In genomic region chrX:53694642-53695041, GRCh38 we compare ENCODE assay signal across 26 cellular contexts.
"Had no signal": no experiment of that assay in that cellular context is flagged by ENCODE, and none has a peak within 500 bp of the region (broad histone marks: within the 10 kb centered on the region; RNA-seq: fewer than 3 reads in every experiment).

No MANE protein-coding gene starts in this region.

- H3K27ac ChIP-seq: coronary artery, esophagus squamous epithelium, neural progenitor cell, parathyroid adenoma, right lobe of liver, stomach, thyroid gland, vagina had no signal

- H3K4me3 ChIP-seq: coronary artery, esophagus squamous epithelium, lung, mucosa of descending colon, neural progenitor cell, right lobe of liver, stomach, thyroid gland, vagina had no signal

- H3K9ac ChIP-seq: neural progenitor cell, parathyroid adenoma had no signal

- H3K4me2 ChIP-seq: neural progenitor cell had no signal

- H3K9me3 Mint-ChIP-seq: effector memory CD8-positive, alpha-beta T cell; memory B cell; naive B cell; natural killer cell treated with Interleukin-12 subunit alpha and Interleukin-12 subunit beta and Interleukin-15 and Interleukin-18, amount 100 ng/mL, for 72 hours; neural progenitor cell had no signal

- H3K79me2 ChIP-seq: parathyroid adenoma had no signal

- H2AFZ ChIP-seq: neural progenitor cell, parathyroid adenoma had no signal

- H3K4me1 Mint-ChIP-seq: naive B cell had no signal

- H3K27ac Mint-ChIP-seq: memory B cell; natural killer cell treated with Interleukin-12 subunit alpha and Interleukin-12 subunit beta and Interleukin-15 and Interleukin-18, amount 100 ng/mL, for 72 hours; neural progenitor cell; progenitor cell of endocrine pancreas had no signal

- H3K4me3 Mint-ChIP-seq: memory B cell; naive B cell; natural killer cell treated with Interleukin-12 subunit alpha and Interleukin-12 subunit beta and Interleukin-15 and Interleukin-18, amount 100 ng/mL, for 72 hours; neural progenitor cell had no signal

- H3K9me3 ChIP-seq: esophagus squamous epithelium, mucosa of descending colon, right lobe of liver, stomach, thyroid gland, vagina had no signal

- H3K36me3 ChIP-seq: esophagus squamous epithelium, neural progenitor cell, right lobe of liver, stomach, thyroid gland, vagina had no signal

- H3K36me3 Mint-ChIP-seq: memory B cell; naive B cell; natural killer cell treated with Interleukin-12 subunit alpha and Interleukin-12 subunit beta and Interleukin-15 and Interleukin-18, amount 100 ng/mL, for 72 hours; neural progenitor cell had no signal

- DNase-seq: effector memory CD8-positive, alpha-beta T cell; erythroblast; esophagus squamous epithelium; foreskin melanocyte; head of caudate nucleus; kidney; mucosa of descending colon; naive B cell; right lobe of liver; small intestine; stimulated activated CD4-positive, alpha-beta T cell treated with anti-CD3 and anti-CD28 coated beads, Interleukin-15, amount 100 ng/mL, for 24 hours; stimulated activated CD4-positive, alpha-beta T cell treated with anti-CD3 and anti-CD28 coated beads, Interleukin-2, amount 100 ng/mL, for 48 hours; stimulated activated naive CD4-positive, alpha-beta T cell treated with Interleukin-2 at 50 U/mL for 16 hours; stomach; thyroid gland; trophoblast cell had no signal

- H3K4me1 ChIP-seq: neural progenitor cell, parathyroid adenoma, right lobe of liver, stomach, thyroid gland, vagina had no signal

- ATAC-seq: effector memory CD8-positive, alpha-beta T cell; left lobe of liver; mucosa of descending colon; natural killer cell treated with Interleukin-12 subunit alpha and Interleukin-12 subunit beta and Interleukin-15 and Interleukin-18, amount 100 ng/mL, for 72 hours; right lobe of liver had no signal

- FAIRE-seq: endometrium, kidney, small intestine had no signal

- H3K27me3 Mint-ChIP-seq: effector memory CD8-positive, alpha-beta T cell; memory B cell; naive B cell; progenitor cell of endocrine pancreas had no signal

- H3K27me3 ChIP-seq: esophagus squamous epithelium, neural progenitor cell, right lobe of liver, stomach, thyroid gland, vagina had no signal
